Comparison of ENCODE assay signal across 36 cellular contexts in genomic region chr12:112782921-112783320, GRCh38. TPM values are rescaled to one million over a fixed set of nuclear protein-coding genes. Genes with fewer than 3 reads are reported as not detected.
"Had no signal": no experiment of that assay in that cellular context is flagged by ENCODE, and none has a peak within 500 bp of the region (broad histone marks: within the 10 kb centered on the region; RNA-seq: fewer than 3 reads in every experiment).

No MANE protein-coding gene starts in this region.

- H3K9me3 ChIP-seq: adrenal gland, body of pancreas, esophagus muscularis mucosa, gastroesophageal sphincter had no signal

- H3K4me1 Mint-ChIP-seq: activated CD4-positive, alpha-beta T cell treated with anti-CD3 and anti-CD28 coated beads for 36 hours; activated CD4-positive, alpha-beta T cell treated with anti-CD3 and anti-CD28 coated beads, Interleukin-2, amount 10 ng/mL, durations not matched to agents 24 days and 14 days; activated CD8-positive, alpha-beta memory T cell treated with anti-CD3 and anti-CD28 coated beads, Interleukin-2, amount 10 ng/mL, durations not matched to agents 7 days and 5 days; activated naive CD4-positive, alpha-beta T cell treated with anti-CD3 and anti-CD28 coated beads, Interleukin-2, amount 50 U/mL, for 24 hours; activated naive CD8-positive, alpha-beta T cell treated with anti-CD3 and anti-CD28 coated beads for 36 hours; activated naive CD8-positive, alpha-beta T cell treated with anti-CD3 and anti-CD28 coated beads, Interleukin-2, amount 50 U/mL, for 24 hours had no signal

- H3K9me3 Mint-ChIP-seq: activated CD4-positive, alpha-beta memory T cell treated with anti-CD3 and anti-CD28 coated beads for 36 hours; activated CD4-positive, alpha-beta T cell treated with anti-CD3 and anti-CD28 coated beads, Interleukin-2, amount 10 ng/mL, durations not matched to agents 24 days and 14 days; activated naive CD4-positive, alpha-beta T cell treated with anti-CD3 and anti-CD28 coated beads for 36 hours; activated naive CD4-positive, alpha-beta T cell treated with anti-CD3 and anti-CD28 coated beads, Interleukin-2, amount 50 U/mL, for 24 hours; activated naive CD8-positive, alpha-beta T cell treated with anti-CD3 and anti-CD28 coated beads for 36 hours; activated naive CD8-positive, alpha-beta T cell treated with anti-CD3 and anti-CD28 coated beads, Interleukin-2, amount 50 U/mL, for 24 hours; activated T-cell treated with anti-CD3 and anti-CD28 coated beads, Interleukin-2, amount 50 U/mL, for 24 hours; activated T-helper 2 cell treated with anti-CD3 and anti-CD28 coated beads, Interferon-gamma antibody, Interleukin-2, Interleukin-4, amounts not matched to agents 10 μg/mL and 5 μg/mL and 100 μg/mL, durations not matched to agents 14 hours and 24 hours and 36 hours had no signal

- H3K27ac Mint-ChIP-seq: activated CD4-positive, alpha-beta memory T cell treated with anti-CD3 and anti-CD28 coated beads for 36 hours; activated CD4-positive, alpha-beta T cell treated with anti-CD3 and anti-CD28 coated beads for 36 hours; activated CD4-positive, alpha-beta T cell treated with anti-CD3 and anti-CD28 coated beads, Interleukin-2, amount 10 ng/mL, durations not matched to agents 24 days and 14 days; activated CD8-positive, alpha-beta memory T cell treated with anti-CD3 and anti-CD28 coated beads, Interleukin-2, amount 10 ng/mL, durations not matched to agents 7 days and 5 days; activated CD8-positive, alpha-beta T cell treated with anti-CD3 and anti-CD28 coated beads, Interleukin-2, amount 10 ng/mL, durations not matched to agents 7 days and 5 days; activated naive CD4-positive, alpha-beta T cell treated with anti-CD3 and anti-CD28 coated beads for 36 hours; activated naive CD4-positive, alpha-beta T cell treated with anti-CD3 and anti-CD28 coated beads, Interleukin-2, amount 50 U/mL, for 24 hours; activated naive CD8-positive, alpha-beta T cell treated with anti-CD3 and anti-CD28 coated beads for 36 hours; activated naive CD8-positive, alpha-beta T cell treated with anti-CD3 and anti-CD28 coated beads, Interleukin-2, amount 50 U/mL, for 24 hours; activated T-cell treated with anti-CD3 and anti-CD28 coated beads, Interleukin-2, amount 50 U/mL, for 24 hours; activated T-helper 2 cell treated with anti-CD3 and anti-CD28 coated beads, Interferon-gamma antibody, Interleukin-2, Interleukin-4, amounts not matched to agents 10 μg/mL and 5 μg/mL and 100 μg/mL, durations not matched to agents 14 hours and 24 hours and 36 hours had no signal

- H3K27ac ChIP-seq: adrenal gland, body of pancreas, cardiac muscle cell, esophagus muscularis mucosa, gastroesophageal sphincter, heart right ventricle, hepatocyte had no signal

- H3K4me1 ChIP-seq: adrenal gland, body of pancreas, esophagus muscularis mucosa, gastroesophageal sphincter, heart right ventricle had no signal

- H3K27me3 ChIP-seq: body of pancreas, cardiac muscle cell had no signal

- DNase-seq: activated CD4-positive, alpha-beta memory T cell treated with anti-CD3 and anti-CD28 coated beads for 36 hours; activated CD4-positive, alpha-beta T cell treated with anti-CD3 and anti-CD28 coated beads for 36 hours; activated CD4-positive, alpha-beta T cell treated with anti-CD3 and anti-CD28 coated beads, Interleukin-2, amount 10 ng/mL, durations not matched to agents 24 days and 14 days; activated CD4-positive, CD25-positive, alpha-beta regulatory T cell; activated CD4-positive, CD25-positive, alpha-beta regulatory T cell treated with anti-CD3 and anti-CD28 coated beads, Interleukin-2, amount 50 U/mL, for 72 hours; activated CD8-positive, alpha-beta memory T cell treated with anti-CD3 and anti-CD28 coated beads, Interleukin-2, amount 10 ng/mL, durations not matched to agents 7 days and 5 days; activated CD8-positive, alpha-beta memory T cell treated with anti-CD3 and anti-CD28 coated beads, Interleukin-2, amount 50 U/mL, for 4 hours; activated CD8-positive, alpha-beta T cell treated with anti-CD3 and anti-CD28 coated beads, Interleukin-2, amount 10 ng/mL, durations not matched to agents 7 days and 5 days; activated effector memory CD4-positive, alpha-beta T cell treated with anti-CD3 and anti-CD28 coated beads, Interleukin-2, amount 50 U/mL, for 16 hours; activated naive CD4-positive, alpha-beta T cell treated with anti-CD3 and anti-CD28 coated beads for 36 hours; activated naive CD8-positive, alpha-beta T cell treated with anti-CD3 and anti-CD28 coated beads for 36 hours; activated naive CD8-positive, alpha-beta T cell treated with anti-CD3 and anti-CD28 coated beads, Interleukin-2, amount 50 U/mL, for 24 hours; activated T-cell treated with anti-CD3 and anti-CD28 coated beads, Interleukin-2, amount 50 U/mL, for 24 hours; adrenal gland; amygdala; aorta; body of pancreas; central memory CD4-positive, alpha-beta T cell; effector CD8-positive, alpha-beta T cell; erythroblast; foreskin melanocyte; heart right ventricle; T-helper 2 cell had no signal

- H3K27me3 Mint-ChIP-seq: activated CD4-positive, alpha-beta T cell treated with anti-CD3 and anti-CD28 coated beads, Interleukin-2, amount 10 ng/mL, durations not matched to agents 24 days and 14 days had no signal

- H2AFZ ChIP-seq: hepatocyte had no signal

- H3K4me2 ChIP-seq: hepatocyte had no signal

- H3K4me3 ChIP-seq: adrenal gland, body of pancreas, cardiac muscle cell, esophagus muscularis mucosa, gastroesophageal sphincter, heart right ventricle, hepatocyte had no signal

- H3K36me3 ChIP-seq: adrenal gland, cardiac muscle cell, esophagus muscularis mucosa, gastroesophageal sphincter, heart right ventricle had no signal

- H3K79me2 ChIP-seq: hepatocyte had no signal

- H3K4me3 Mint-ChIP-seq: activated CD4-positive, alpha-beta memory T cell treated with anti-CD3 and anti-CD28 coated beads for 36 hours; activated CD4-positive, alpha-beta T cell treated with anti-CD3 and anti-CD28 coated beads for 36 hours; activated CD4-positive, alpha-beta T cell treated with anti-CD3 and anti-CD28 coated beads, Interleukin-2, amount 10 ng/mL, durations not matched to agents 24 days and 14 days; activated CD8-positive, alpha-beta memory T cell treated with anti-CD3 and anti-CD28 coated beads, Interleukin-2, amount 10 ng/mL, durations not matched to agents 7 days and 5 days; activated CD8-positive, alpha-beta T cell treated with anti-CD3 and anti-CD28 coated beads, Interleukin-2, amount 10 ng/mL, durations not matched to agents 7 days and 5 days; activated naive CD4-positive, alpha-beta T cell treated with anti-CD3 and anti-CD28 coated beads for 36 hours; activated naive CD4-positive, alpha-beta T cell treated with anti-CD3 and anti-CD28 coated beads, Interleukin-2, amount 50 U/mL, for 24 hours; activated naive CD8-positive, alpha-beta T cell treated with anti-CD3 and anti-CD28 coated beads for 36 hours; activated naive CD8-positive, alpha-beta T cell treated with anti-CD3 and anti-CD28 coated beads, Interleukin-2, amount 50 U/mL, for 24 hours; activated T-cell treated with anti-CD3 and anti-CD28 coated beads, Interleukin-2, amount 50 U/mL, for 24 hours had no signal

- H3K36me3 Mint-ChIP-seq: activated CD4-positive, alpha-beta memory T cell treated with anti-CD3 and anti-CD28 coated beads for 36 hours; activated CD8-positive, alpha-beta memory T cell treated with anti-CD3 and anti-CD28 coated beads, Interleukin-2, amount 10 ng/mL, durations not matched to agents 7 days and 5 days; activated naive CD4-positive, alpha-beta T cell treated with anti-CD3 and anti-CD28 coated beads, Interleukin-2, amount 50 U/mL, for 24 hours; activated naive CD8-positive, alpha-beta T cell treated with anti-CD3 and anti-CD28 coated beads for 36 hours had no signal

RNA-seq across cellular contexts. Expression of gene RPH3A, which starts 8.6 kb away (rescaled TPM):
- total RNA-seq: activated CD4-positive, alpha-beta memory T cell treated with anti-CD3 and anti-CD28 coated beads for 36 hours; activated CD4-positive, alpha-beta T cell treated with anti-CD3 and anti-CD28 coated beads for 36 hours; activated CD4-positive, alpha-beta T cell treated with anti-CD3 and anti-CD28 coated beads, Interleukin-2, amount 10 ng/mL, durations not matched to agents 24 days and 14 days; activated CD8-positive, alpha-beta memory T cell treated with anti-CD3 and anti-CD28 coated beads for 36 hours; activated CD8-positive, alpha-beta memory T cell treated with anti-CD3 and anti-CD28 coated beads, Interleukin-2, amount 10 ng/mL, durations not matched to agents 7 days and 5 days; activated CD8-positive, alpha-beta T cell treated with anti-CD3 and anti-CD28 coated beads, Interleukin-2, amount 10 ng/mL, durations not matched to agents 7 days and 5 days; activated naive CD4-positive, alpha-beta T cell treated with anti-CD3 and anti-CD28 coated beads for 36 hours; activated naive CD8-positive, alpha-beta T cell treated with anti-CD3 and anti-CD28 coated beads for 36 hours; activated T-helper 2 cell treated with anti-CD3 and anti-CD28 coated beads, Interferon-gamma antibody, Interleukin-2, Interleukin-4, amounts not matched to agents 10 μg/mL and 5 μg/mL and 100 μg/mL, durations not matched to agents 14 hours and 24 hours and 36 hours; body of pancreas; chondrocyte; dermis microvascular lymphatic vessel endothelial cell; fibroblast of lung; fibroblast of villous mesenchyme; glomerular endothelial cell; hepatocyte; T-helper 1 cell treated with Interleukin-12 subunit alpha and Interleukin-12 subunit beta and Interleukin-4 antibody, amounts not matched to agents 30 ng/mL and 1 ng/mL, for 36 hours had no signal
- polyA plus RNA-seq: aorta, fibroblast of lung, hepatocyte had no signal
